In the genomic region with DNA sequence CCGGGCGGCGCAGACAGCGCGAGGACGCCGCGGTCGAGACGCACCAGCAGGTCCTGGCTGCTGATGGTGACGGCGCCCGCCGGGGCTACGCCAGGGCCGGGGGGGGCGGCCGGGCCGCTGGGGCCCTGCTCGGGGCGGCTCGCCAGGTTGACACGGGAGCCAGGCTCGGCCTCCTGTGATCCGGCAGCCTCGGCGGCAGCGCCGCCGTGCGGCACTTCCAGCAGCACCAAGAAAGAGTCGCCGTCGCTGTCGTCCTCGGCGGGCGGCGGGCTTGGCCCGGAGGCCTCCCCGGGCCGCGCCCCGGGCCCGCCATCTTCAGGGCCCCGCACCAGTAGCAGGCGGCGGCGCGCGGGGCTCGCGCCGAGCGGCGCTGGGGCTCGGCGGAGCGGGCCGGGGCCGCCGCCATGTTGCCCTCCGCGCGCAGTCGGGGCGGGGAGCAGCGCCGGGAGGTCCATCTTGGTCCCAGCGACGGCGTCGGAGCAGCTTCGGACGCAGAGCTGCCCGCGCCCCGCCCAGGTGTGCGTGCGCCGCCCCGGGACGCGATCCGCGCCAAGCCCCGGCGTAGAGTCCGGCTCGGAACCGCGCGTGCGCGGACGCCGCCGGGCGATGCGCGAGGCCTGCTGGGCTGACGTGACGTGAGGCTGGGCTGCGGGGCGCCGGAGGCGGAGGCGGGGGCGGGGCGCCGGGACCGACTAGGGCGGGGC, we compare ENCODE assay signal across 8 cellular contexts. TPM values are rescaled to one million over a fixed set of nuclear protein-coding genes. Genes with fewer than 3 reads are reported as not detected.
A peak's percentile ranks its signal among the peaks of the same experiment; 100 is the strongest.
DNase-seq lines count a peak whose midpoint lies in the region; ATAC-seq and TF ChIP-seq lines count a peak whose summit lies in the region.

A gene with protein sequence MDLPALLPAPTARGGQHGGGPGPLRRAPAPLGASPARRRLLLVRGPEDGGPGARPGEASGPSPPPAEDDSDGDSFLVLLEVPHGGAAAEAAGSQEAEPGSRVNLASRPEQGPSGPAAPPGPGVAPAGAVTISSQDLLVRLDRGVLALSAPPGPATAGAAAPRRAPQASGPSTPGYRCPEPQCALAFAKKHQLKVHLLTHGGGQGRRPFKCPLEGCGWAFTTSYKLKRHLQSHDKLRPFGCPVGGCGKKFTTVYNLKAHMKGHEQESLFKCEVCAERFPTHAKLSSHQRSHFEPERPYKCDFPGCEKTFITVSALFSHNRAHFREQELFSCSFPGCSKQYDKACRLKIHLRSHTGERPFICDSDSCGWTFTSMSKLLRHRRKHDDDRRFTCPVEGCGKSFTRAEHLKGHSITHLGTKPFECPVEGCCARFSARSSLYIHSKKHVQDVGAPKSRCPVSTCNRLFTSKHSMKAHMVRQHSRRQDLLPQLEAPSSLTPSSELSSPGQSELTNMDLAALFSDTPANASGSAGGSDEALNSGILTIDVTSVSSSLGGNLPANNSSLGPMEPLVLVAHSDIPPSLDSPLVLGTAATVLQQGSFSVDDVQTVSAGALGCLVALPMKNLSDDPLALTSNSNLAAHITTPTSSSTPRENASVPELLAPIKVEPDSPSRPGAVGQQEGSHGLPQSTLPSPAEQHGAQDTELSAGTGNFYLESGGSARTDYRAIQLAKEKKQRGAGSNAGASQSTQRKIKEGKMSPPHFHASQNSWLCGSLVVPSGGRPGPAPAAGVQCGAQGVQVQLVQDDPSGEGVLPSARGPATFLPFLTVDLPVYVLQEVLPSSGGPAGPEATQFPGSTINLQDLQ (minus strand): TSS at position 481 of the 704 bp plus-strand sequence. CDS start 26 bp downstream, at position 455.

- H3K4me3 ChIP-seq in Jurkat, Clone E6-1 (ENCODE audit: low read length) = peak within 1 kb of the TSS; percentile 77
- peak within 1 kb of the TSS; percentile 67 to 88 for H3K4me3 ChIP-seq in muscle layer of colon (ENCODE audit: low read depth in 1 of 2, low read length in 2 of 2)

- ATAC-seq in GM21619 (IDR thresholded peaks at IDR 0.05; ENCODE audit: unreplicated experiment) = peak; percentile 67

- H3K27ac ChIP-seq in muscle layer of colon (ENCODE audit: low read depth, low read length) = peak within 1 kb of the TSS; percentile 87

- H3K27me3 ChIP-seq in muscle layer of colon (ENCODE audit: control insufficient read depth in 1 of 2, insufficient read depth in 2 of 2, low read length in 2 of 2) = no peaks in the 10 kb centered on the region

- H3K4me1 Mint-ChIP-seq in activated T-cell treated with anti-CD3 and anti-CD28 coated beads, Interleukin-2, amount 50 U/mL, for 24 hours (ENCODE audit: low read depth) = peaks cover 45% of the 10 kb centered on the region

- H3K4me3 Mint-ChIP-seq in activated T-cell treated with anti-CD3 and anti-CD28 coated beads, Interleukin-2, amount 50 U/mL, for 24 hours = peak within 1 kb of the TSS; percentile 92

- DNase-seq in DMS53 treated with DMSO at 0.1 percent for 48 hours (lab: John Stamatoyannopoulos, UW; ENCODE audit: unreplicated experiment) (peak; percentile 72), erythroblast (lab: John Stamatoyannopoulos, UW) (peak; percentile 95 to 98)
- peak; percentile 83 for DNase-seq in Jurkat, Clone E6-1 (ENCODE audit: low read depth, low spot score)
- DNase-seq in activated T-cell treated with anti-CD3 and anti-CD28 coated beads, Interleukin-2, amount 50 U/mL, for 24 hours = peak; percentile 95
- DNase-seq in stimulated activated CD8-positive, alpha-beta memory T cell treated with anti-CD3 and anti-CD28 coated beads, Interleukin-7, amount 100 ng/mL, for 1 hour (ENCODE audit: low read depth in 2 of 2) = peak; percentile 87 to 88

- peak within 1 kb of the TSS; percentile 93 for H3K27ac Mint-ChIP-seq in activated T-cell treated with anti-CD3 and anti-CD28 coated beads, Interleukin-2, amount 50 U/mL, for 24 hours

- H3K36me3 ChIP-seq in muscle layer of colon (ENCODE audit: insufficient read depth, low read length) = peaks cover 18% of the 10 kb centered on the region

- H3K27me3 Mint-ChIP-seq in activated T-cell treated with anti-CD3 and anti-CD28 coated beads, Interleukin-2, amount 50 U/mL, for 24 hours = no peaks in the 10 kb centered on the region

- no peaks in the 10 kb centered on the region for H3K9me3 Mint-ChIP-seq in activated T-cell treated with anti-CD3 and anti-CD28 coated beads, Interleukin-2, amount 50 U/mL, for 24 hours

- H3K9ac ChIP-seq in muscle layer of colon (ENCODE audit: low read length) = peak within 1 kb of the TSS; percentile 71

- H3K9me3 ChIP-seq in muscle layer of colon (ENCODE audit: low read length) = no peaks in the 10 kb centered on the region

- TF ChIP-seq POLR2A in erythroblast (IDR thresholded peaks at IDR 0.05; ENCODE audit: low read length) = peak; percentile 82

- H3K4me1 ChIP-seq in muscle layer of colon (ENCODE audit: insufficient read depth, low read length) = peaks cover 38% of the 10 kb centered on the region

- peaks cover 41% of the 10 kb centered on the region for H3K36me3 Mint-ChIP-seq in activated T-cell treated with anti-CD3 and anti-CD28 coated beads, Interleukin-2, amount 50 U/mL, for 24 hours (ENCODE audit: low read depth)

TF ChIP-seq in PFSK-1, 5 proteins besides CTCF, POLR2A, EP300 and RAD21:
- peak; percentile 66 for TF ChIP-seq FOXP2 (optimal IDR thresholded peaks at IDR 0.05; ENCODE audit: borderline replicate concordance, extremely low read depth, extremely low read length, insufficient read depth)
- no peak for TF ChIP-seq TAF1 (IDR thresholded peaks at IDR 0.05; ENCODE audit: borderline replicate concordance, insufficient read depth, low read length)
- TF ChIP-seq SIN3A (IDR thresholded peaks at IDR 0.05; ENCODE audit: borderline replicate concordance, insufficient read depth, low read length) = no peak
- TF ChIP-seq, protein P1, sequence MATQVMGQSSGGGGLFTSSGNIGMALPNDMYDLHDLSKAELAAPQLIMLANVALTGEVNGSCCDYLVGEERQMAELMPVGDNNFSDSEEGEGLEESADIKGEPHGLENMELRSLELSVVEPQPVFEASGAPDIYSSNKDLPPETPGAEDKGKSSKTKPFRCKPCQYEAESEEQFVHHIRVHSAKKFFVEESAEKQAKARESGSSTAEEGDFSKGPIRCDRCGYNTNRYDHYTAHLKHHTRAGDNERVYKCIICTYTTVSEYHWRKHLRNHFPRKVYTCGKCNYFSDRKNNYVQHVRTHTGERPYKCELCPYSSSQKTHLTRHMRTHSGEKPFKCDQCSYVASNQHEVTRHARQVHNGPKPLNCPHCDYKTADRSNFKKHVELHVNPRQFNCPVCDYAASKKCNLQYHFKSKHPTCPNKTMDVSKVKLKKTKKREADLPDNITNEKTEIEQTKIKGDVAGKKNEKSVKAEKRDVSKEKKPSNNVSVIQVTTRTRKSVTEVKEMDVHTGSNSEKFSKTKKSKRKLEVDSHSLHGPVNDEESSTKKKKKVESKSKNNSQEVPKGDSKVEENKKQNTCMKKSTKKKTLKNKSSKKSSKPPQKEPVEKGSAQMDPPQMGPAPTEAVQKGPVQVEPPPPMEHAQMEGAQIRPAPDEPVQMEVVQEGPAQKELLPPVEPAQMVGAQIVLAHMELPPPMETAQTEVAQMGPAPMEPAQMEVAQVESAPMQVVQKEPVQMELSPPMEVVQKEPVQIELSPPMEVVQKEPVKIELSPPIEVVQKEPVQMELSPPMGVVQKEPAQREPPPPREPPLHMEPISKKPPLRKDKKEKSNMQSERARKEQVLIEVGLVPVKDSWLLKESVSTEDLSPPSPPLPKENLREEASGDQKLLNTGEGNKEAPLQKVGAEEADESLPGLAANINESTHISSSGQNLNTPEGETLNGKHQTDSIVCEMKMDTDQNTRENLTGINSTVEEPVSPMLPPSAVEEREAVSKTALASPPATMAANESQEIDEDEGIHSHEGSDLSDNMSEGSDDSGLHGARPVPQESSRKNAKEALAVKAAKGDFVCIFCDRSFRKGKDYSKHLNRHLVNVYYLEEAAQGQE (IDR thresholded peaks at IDR 0.05; ENCODE audit: insufficient read depth in 1 of 2, low read depth in 2 of 2, low read length in 2 of 2) = no peak
- no peak; the same call in 1 of the 2 replicates for TF ChIP-seq POLR2AphosphoS5 (IDR thresholded peaks at IDR 0.05; ENCODE audit: low read depth, low read length)

RNA-seq across cellular contexts. Expression of the gene that starts here (rescaled TPM):
- 19.7 TPM for polyA plus RNA-seq in Jurkat, Clone E6-1 (2012; ENCODE audit: insufficient read depth, insufficient read length)
- 15.9 TPM for polyA plus RNA-seq in PFSK-1 (2012; ENCODE audit: insufficient read length, low read depth)

Comparison
In these comparisons a context has a peak if more than half of its experiments do, and no peak if none do; other contexts are left out.
1. Peak in every context shown above with its lines: DNase-seq, ATAC-seq, H3K4me3 ChIP-seq and H3K27ac ChIP-seq.